13 cellular contexts compared by ENCODE assay signal in genomic region chr1:25486602-25487001, GRCh38. TPM values are rescaled to one million over a fixed set of nuclear protein-coding genes. Genes with fewer than 3 reads are reported as not detected.
DNase-seq lines count a peak whose midpoint lies in the region; ATAC-seq and TF ChIP-seq lines count a peak whose summit lies in the region.
"Had no signal": no experiment of that assay in that cellular context is flagged by ENCODE, and none has a peak within 500 bp of the region (broad histone marks: within the 10 kb centered on the region; RNA-seq: fewer than 3 reads in every experiment).

No MANE protein-coding gene starts in this region.

- H3K4me1 ChIP-seq in endodermal cell (ENCODE audit: control insufficient read depth, insufficient read depth, low read length) = no peaks in the 10 kb centered on the region

- H3K9me3 Mint-ChIP-seq in activated naive CD4-positive, alpha-beta T cell treated with anti-CD3 and anti-CD28 coated beads for 36 hours = no peaks in the 10 kb centered on the region
- no peaks in the 10 kb centered on the region for H3K9me3 Mint-ChIP-seq in endodermal cell
- no peaks in the 10 kb centered on the region for H3K9me3 Mint-ChIP-seq in progenitor cell of endocrine pancreas (ENCODE audit: low read depth)

- 74% methylated on average over 1 of the region's 1 CpG; no CpG with 5 or more reads in 1 of the 2 experiments for WGBS in endodermal cell (ENCODE audit: insufficient coverage in 1 of 2, insufficient read length in 1 of 2), 2 experiments

- no peak for ATAC-seq in left lobe of liver
- ATAC-seq: activated CD4-positive, alpha-beta T cell treated with anti-CD3 and anti-CD28 coated beads for 36 hours; gastrocnemius medialis had no signal

- CTCF ChIA-PET in activated naive CD4-positive, alpha-beta T cell treated with anti-CD3 and anti-CD28 coated beads for 36 hours (lab: Charles Lee) = interaction anchor here (0.7 to 3.4 kb wide), 12 partner anchors 9 to 360 kb away, joined by 3 to 39 read pairs (median 4); no protein-coding TSS in a partner anchor

- no peaks in the 10 kb centered on the region for H3K9me3 ChIP-seq in endodermal cell (ENCODE audit: control insufficient read depth, low read length)
- H3K9me3 ChIP-seq: gastrocnemius medialis had no signal

- DNase-seq in activated naive CD4-positive, alpha-beta T cell treated with anti-CD3 and anti-CD28 coated beads for 36 hours = peak; percentile 18
- DNase-seq in activated naive CD4-positive, alpha-beta T cell treated with Interleukin-2 at 50 U/mL for 16 hours = no peak
- DNase-seq in NCI-H345 treated with DMSO at 0.1 percent for 48 hours (lab: John Stamatoyannopoulos, UW; ENCODE audit: unreplicated experiment) = peak; percentile 53
- peak; percentile 76 for DNase-seq in endodermal cell
- DNase-seq in progenitor cell of endocrine pancreas (ENCODE audit: low spot score, unreplicated experiment) = no peak
- DNase-seq in cerebellar nuclear complex (lab: John Stamatoyannopoulos, UW) = no peak
- no peak for DNase-seq in left lobe of liver (ENCODE audit: low spot score)
- DNase-seq in activated gamma-delta T cell (lab: John Stamatoyannopoulos, UW) = no peak
- DNase-seq: activated CD4-positive, alpha-beta T cell treated with anti-CD3 and anti-CD28 coated beads for 36 hours; gastrocnemius medialis had no signal

- no peak overlapping the region for H3K27ac Mint-ChIP-seq in activated naive CD4-positive, alpha-beta T cell treated with anti-CD3 and anti-CD28 coated beads for 36 hours
- H3K27ac Mint-ChIP-seq in endodermal cell (no peak overlapping the region), progenitor cell of endocrine pancreas (no peak overlapping the region)
- H3K27ac Mint-ChIP-seq: activated CD4-positive, alpha-beta T cell treated with anti-CD3 and anti-CD28 coated beads for 36 hours had no signal

- H3K36me3 Mint-ChIP-seq in activated naive CD4-positive, alpha-beta T cell treated with anti-CD3 and anti-CD28 coated beads for 36 hours (ENCODE audit: low read depth) = peaks cover 3% of the 10 kb centered on the region
- H3K36me3 Mint-ChIP-seq in endodermal cell (ENCODE audit: low read depth) (peaks cover 29% of the 10 kb centered on the region), progenitor cell of endocrine pancreas (ENCODE audit: insufficient read depth) (peaks cover 9% of the 10 kb centered on the region)

- H3K36me3 ChIP-seq in endodermal cell (ENCODE audit: control insufficient read depth, insufficient read depth, low read length) = peaks cover 44% of the 10 kb centered on the region

- peak; percentile 67 for TF ChIP-seq CTCF in endodermal cell (conservative IDR thresholded peaks at IDR 0.05)
- TF ChIP-seq CTCF in progenitor cell of endocrine pancreas (IDR thresholded peaks at IDR 0.05; ENCODE audit: unreplicated experiment) = peak; percentile 16

- H3K27me3 Mint-ChIP-seq in activated naive CD4-positive, alpha-beta T cell treated with anti-CD3 and anti-CD28 coated beads for 36 hours (ENCODE audit: low read depth) = no peaks in the 10 kb centered on the region
- peaks cover 9% of the 10 kb centered on the region for H3K27me3 Mint-ChIP-seq in endodermal cell (ENCODE audit: insufficient read depth)
- H3K27me3 Mint-ChIP-seq in progenitor cell of endocrine pancreas = no peaks in the 10 kb centered on the region
- H3K27me3 Mint-ChIP-seq: activated CD4-positive, alpha-beta T cell treated with anti-CD3 and anti-CD28 coated beads for 36 hours had no signal

- no peak overlapping the region for H3K27ac ChIP-seq in endodermal cell (ENCODE audit: low read depth, low read length)
- H3K27ac ChIP-seq: C4-2B, gastrocnemius medialis, RWPE1 had no signal

- intact Hi-C loops in activated naive CD4-positive, alpha-beta T cell treated with anti-CD3 and anti-CD28 coated beads for 36 hours (cut with micrococcal nuclease) = no loop called here

- no peak overlapping the region for H3K9ac ChIP-seq in endodermal cell (ENCODE audit: extremely low read depth, low read length, poor library complexity, severe bottlenecking)

- no peak overlapping the region for H3K4me3 Mint-ChIP-seq in activated naive CD4-positive, alpha-beta T cell treated with anti-CD3 and anti-CD28 coated beads for 36 hours
- H3K4me3 Mint-ChIP-seq in endodermal cell (no peak overlapping the region), progenitor cell of endocrine pancreas (ENCODE audit: low read depth) (no peak overlapping the region)
- H3K4me3 Mint-ChIP-seq: activated CD4-positive, alpha-beta T cell treated with anti-CD3 and anti-CD28 coated beads for 36 hours had no signal

- peaks cover 33% of the 10 kb centered on the region for H3K27me3 ChIP-seq in endodermal cell (ENCODE audit: control insufficient read depth, insufficient read depth, low read length, poor library complexity, severe bottlenecking)
- H3K27me3 ChIP-seq: gastrocnemius medialis had no signal

- H3K4me3 ChIP-seq in endodermal cell (ENCODE audit: low read length) = no peak overlapping the region
- H3K4me3 ChIP-seq: gastrocnemius medialis, lung had no signal

- H3K4me1 Mint-ChIP-seq in activated naive CD4-positive, alpha-beta T cell treated with anti-CD3 and anti-CD28 coated beads for 36 hours (ENCODE audit: low read depth) = peaks cover 11% of the 10 kb centered on the region
- H3K4me1 Mint-ChIP-seq in endodermal cell (peaks cover 12% of the 10 kb centered on the region), progenitor cell of endocrine pancreas (ENCODE audit: low read depth) (no peaks in the 10 kb centered on the region)

RNA-seq across cellular contexts. Expression of gene MACO1, which starts 55.9 kb away (rescaled TPM):
- total RNA-seq in activated naive CD4-positive, alpha-beta T cell treated with anti-CD3 and anti-CD28 coated beads for 36 hours = 1 to 10 TPM; 8.4 to 8.6 TPM
- total RNA-seq in endodermal cell (10 to 100 TPM; 13.1 to 14.1 TPM), progenitor cell of endocrine pancreas (31.2 and 31.5 TPM in 2 replicates), left lobe of liver (34.0 TPM)
- polyA plus RNA-seq in endodermal cell (2013, experiment 1 of 2) = 26.0 TPM
- polyA plus RNA-seq in endodermal cell (2013, experiment 2 of 2) = 23.1 TPM

RNA-seq across cellular contexts. Expression of gene LDLRAP1, which starts 56.8 kb away (rescaled TPM):
- 10 to 100 TPM; 19.1 to 19.7 TPM for total RNA-seq in activated naive CD4-positive, alpha-beta T cell treated with anti-CD3 and anti-CD28 coated beads for 36 hours
- 10 to 100 TPM; 13.9 to 14.5 TPM for total RNA-seq in endodermal cell
- 9.4 TPM for polyA plus RNA-seq in endodermal cell (2013, experiment 1 of 2)
- 8.9 TPM for polyA plus RNA-seq in endodermal cell (2013, experiment 2 of 2)
- 12.7 and 13.3 TPM in 2 replicates for total RNA-seq in progenitor cell of endocrine pancreas
- total RNA-seq in left lobe of liver = 23.4 TPM

Comparison
In these comparisons a context has a peak if more than half of its experiments do, and no peak if none do; other contexts are left out.
1. DNase-seq: peak in activated naive CD4-positive, alpha-beta T cell treated with anti-CD3 and anti-CD28 coated beads for 36 hours (single experiment), NCI-H345 treated with DMSO at 0.1 percent for 48 hours (single experiment) and endodermal cell (single experiment); none in activated naive CD4-positive, alpha-beta T cell treated with Interleukin-2 at 50 U/mL for 16 hours (single experiment), progenitor cell of endocrine pancreas (single experiment), cerebellar nuclear complex (0 of 2), left lobe of liver (single experiment) and activated gamma-delta T cell (single experiment).